ENCODE assay signal across 21 cellular contexts in genomic region chr22:25437414-25438160, GRCh38.
DNase-seq lines count a peak whose midpoint lies in the region; ATAC-seq, FAIRE-seq and TF ChIP-seq lines count a peak whose summit lies in the region.
"Had no signal": no experiment of that assay in that cellular context is flagged by ENCODE, and none has a peak within 500 bp of the region (broad histone marks: within the 10 kb centered on the region; RNA-seq: fewer than 3 reads in every experiment).

No MANE protein-coding gene starts in this region.

- no peak for TF ChIP-seq RAD21 in HepG2 (CRISPR knock-in tag; IDR thresholded peaks at IDR 0.05)

- H3K9ac ChIP-seq in HepG2 (ENCODE audit: insufficient read depth, low read depth, low read length): no peak overlapping the region
- H3K9ac ChIP-seq: BLaER1 had no signal

- no TSS peak for BruUV-seq in HepG2 (replicated peaks; lab: Mats Ljungman, UMichigan)

- H3K27me3 ChIP-seq in cardiac muscle cell (no peaks in the 10 kb centered on the region), HepG2 (ENCODE audit: control insufficient read depth in 1 of 2, insufficient read depth in 2 of 2, low read length in 2 of 2) (no peaks in the 10 kb centered on the region; a peak in 1 of 5 replicates)
- H3K27me3 ChIP-seq: BLaER1, ovary, sigmoid colon had no signal

- H3K4me3 ChIP-seq in cardiac muscle cell (no peak overlapping the region), HepG2 (replicated peaks in 1 of 3; ENCODE audit: insufficient read depth in 1 of 3, low read depth in 2 of 3, low read length in 3 of 3) (no peak overlapping the region)
- H3K4me3 ChIP-seq: BLaER1, lower lobe of right lung, ovary, sigmoid colon had no signal

- no peaks in the 10 kb centered on the region for H4K20me1 ChIP-seq in HepG2 (ENCODE audit: insufficient read depth, low read length)
- H4K20me1 ChIP-seq: BLaER1 had no signal

- no peak overlapping the region for H3K4me2 ChIP-seq in HepG2 (ENCODE audit: low read depth, low read length)
- H3K4me2 ChIP-seq: BLaER1 had no signal

- H3K36me3 Mint-ChIP-seq in dendritic cell treated with granulocyte-macrophage colony-stimulating factor and Interleukin-4, amounts not matched to agents 40 ng/mL and 50 ng/mL, for 4 days (ENCODE audit: low read depth): no peaks in the 10 kb centered on the region
- H3K36me3 Mint-ChIP-seq: activated naive CD8-positive, alpha-beta T cell had no signal

- H3K27me3 Mint-ChIP-seq in dendritic cell treated with granulocyte-macrophage colony-stimulating factor and Interleukin-4, amounts not matched to agents 40 ng/mL and 50 ng/mL, for 4 days: peaks cover under 1% of the 10 kb centered on the region

- peak overlapping the region; percentile 12 for H3K27ac ChIP-seq in cardiac muscle cell
- H3K27ac ChIP-seq in HepG2 (ENCODE audit: extremely low read length, insufficient read depth, low read length): no peak overlapping the region
- H3K27ac ChIP-seq: BLaER1, lower lobe of right lung, ovary, sigmoid colon had no signal

- no peaks in the 10 kb centered on the region for H3K4me1 ChIP-seq in cardiac muscle cell (ENCODE audit: low read depth)
- peaks cover 14% of the 10 kb centered on the region for H3K4me1 ChIP-seq in HepG2 (ENCODE audit: insufficient read depth, low read length)
- H3K4me1 ChIP-seq: Caco-2, lower lobe of right lung, sigmoid colon had no signal

- no peaks in the 10 kb centered on the region for H3K79me2 ChIP-seq in HepG2 (ENCODE audit: insufficient read depth, low read length)

- no peak for TF ChIP-seq EP300 in HepG2 (IDR thresholded peaks at IDR 0.05; ENCODE audit: low read depth in 2 of 2, low read length in 2 of 2)
- TF ChIP-seq EP300 in HepG2 (CRISPR knock-in tag; IDR thresholded peaks at IDR 0.05; ENCODE audit: borderline replicate concordance): no peak

- no peak for FAIRE-seq in HepG2 (lab: Jason Lieb, UNC)
- peak; percentile 95 for FAIRE-seq in urothelium cell line (lab: Jason Lieb, UNC)
- FAIRE-seq: A204.1 had no signal

- no peak overlapping the region for H2AFZ ChIP-seq in HepG2 (ENCODE audit: low read length)

- peak overlapping the region; percentile 18 for H3K27ac Mint-ChIP-seq in dendritic cell treated with granulocyte-macrophage colony-stimulating factor and Interleukin-4, amounts not matched to agents 40 ng/mL and 50 ng/mL, for 4 days
- H3K27ac Mint-ChIP-seq: activated naive CD8-positive, alpha-beta T cell; activated T-helper 1 cell treated with anti-CD3 and anti-CD28 coated beads, Interleukin-12 subunit alpha, Interleukin-12 subunit beta, Interleukin-2, Interleukin-4 antibody, amounts not matched to agents 30 ng/mL and 10 ng/mL and 1 ng/mL, durations not matched to agents 14 hours and 24 hours and 36 hours; HFFc6 had no signal

- CTCF ChIA-PET in HepG2 (lab: Yijun Ruan, JAX; ENCODE audit: low intra/inter-chr PET ratio, low total read pairs): no interaction called here

- H3K4me1 Mint-ChIP-seq in dendritic cell treated with granulocyte-macrophage colony-stimulating factor and Interleukin-4, amounts not matched to agents 40 ng/mL and 50 ng/mL, for 4 days (ENCODE audit: low read depth): peaks cover 18% of the 10 kb centered on the region

- 100% methylated on average over 4 of the region's 8 CpGs for WGBS in HepG2 (ENCODE audit: low lambda C conversion rate)

- ATAC-seq in left cardiac atrium: no peak
- ATAC-seq in HepG2: no peak
- no peak for ATAC-seq in HG03045 (IDR thresholded peaks at IDR 0.05; ENCODE audit: unreplicated experiment)

- TF ChIP-seq CTCF in cardiac muscle cell (IDR thresholded peaks at IDR 0.05; ENCODE audit: low read depth, low read length) (no peak), HepG2 (CRISPR knock-in tag; IDR thresholded peaks at IDR 0.05) (no peak)

- H3K9me3 ChIP-seq in cardiac muscle cell (ENCODE audit: low read depth): no peaks in the 10 kb centered on the region
- H3K9me3 ChIP-seq in HepG2 (ENCODE audit: low read length): no peaks in the 10 kb centered on the region
- H3K9me3 ChIP-seq: BLaER1, Caco-2, lower lobe of right lung, ovary, sigmoid colon had no signal

- no peak for TF ChIP-seq POLR2A in HepG2 (IDR thresholded peaks at IDR 0.05; ENCODE audit: insufficient read depth in 1 of 2, low read depth in 2 of 2, low read length in 2 of 2)

- no peaks in the 10 kb centered on the region for H3K36me3 ChIP-seq in cardiac muscle cell
- H3K36me3 ChIP-seq in HepG2 (replicated peaks in 1 of 2; ENCODE audit: control insufficient read depth in 1 of 2, insufficient read depth in 2 of 2, low read length in 2 of 2): no peaks in the 10 kb centered on the region; a peak in 2 of 5 replicates
- H3K36me3 ChIP-seq: BLaER1, lower lobe of right lung, ovary, sigmoid colon had no signal

- no peak overlapping the region for H3K4me3 Mint-ChIP-seq in dendritic cell treated with granulocyte-macrophage colony-stimulating factor and Interleukin-4, amounts not matched to agents 40 ng/mL and 50 ng/mL, for 4 days
- H3K4me3 Mint-ChIP-seq: activated naive CD8-positive, alpha-beta T cell; activated T-helper 1 cell treated with anti-CD3 and anti-CD28 coated beads, Interleukin-12 subunit alpha, Interleukin-12 subunit beta, Interleukin-2, Interleukin-4 antibody, amounts not matched to agents 30 ng/mL and 10 ng/mL and 1 ng/mL, durations not matched to agents 14 hours and 24 hours and 36 hours; HFFc6 had no signal

- H3K9me3 Mint-ChIP-seq in dendritic cell treated with granulocyte-macrophage colony-stimulating factor and Interleukin-4, amounts not matched to agents 40 ng/mL and 50 ng/mL, for 4 days: no peaks in the 10 kb centered on the region
- H3K9me3 Mint-ChIP-seq: activated T-helper 1 cell treated with anti-CD3 and anti-CD28 coated beads, Interleukin-12 subunit alpha, Interleukin-12 subunit beta, Interleukin-2, Interleukin-4 antibody, amounts not matched to agents 30 ng/mL and 10 ng/mL and 1 ng/mL, durations not matched to agents 14 hours and 24 hours and 36 hours; HFFc6 had no signal

- no peak for DNase-seq in cardiac muscle cell (ENCODE audit: low read depth in 1 of 2, low spot score in 1 of 2)
- no peak for DNase-seq in left cardiac atrium
- DNase-seq in HepG2 (ENCODE audit: low spot score): no peak
- DNase-seq in urothelium cell line (ENCODE audit: low spot score): no peak
- DNase-seq in GM19238 (ENCODE audit: insufficient read length, low spot score): no peak
- no peak for DNase-seq in NCI-H2196 treated with DMSO at 0.1 percent for 48 hours (lab: John Stamatoyannopoulos, UW; ENCODE audit: unreplicated experiment)
- DNase-seq: activated CD4-positive, alpha-beta T cell treated with anti-CD3 and anti-CD28 coated beads for 4 hours; Caco-2; HFFc6; KG1; lower lobe of right lung; NCI-H2081; NCI-H524 treated with DMSO at 0.1 percent for 48 hours; ovary; sigmoid colon had no signal

- POLR2A ChIA-PET in HepG2 (lab: Yijun Ruan, JAX): no interaction called here

- intact Hi-C loops in left cardiac atrium (cut with DNase I) (no loop called here), HepG2 (cut with micrococcal nuclease; ENCODE audit: unreplicated experiment) (no loop called here)
- intact Hi-C loops in dendritic cell treated with granulocyte-macrophage colony-stimulating factor and Interleukin-4, amounts not matched to agents 40 ng/mL and 50 ng/mL, for 4 days (cut with micrococcal nuclease): no loop called here

- in situ Hi-C loops in HepG2 (cut with HindIII; ENCODE audit: extremely low pct_ligation_motif_present, low pct_unique_long_range_greater_than_20kb): no loop called here

TF ChIP-seq in HepG2, 621 proteins besides CTCF, POLR2A, EP300 and RAD21:
- TF ChIP-seq MAFF (IDR thresholded peaks at IDR 0.05; ENCODE audit: low read depth, low read length) (0 out of 2 replicates have a peak, but pooled peaks have one; percentile 9), SRSF9 (IDR thresholded peaks at IDR 0.05; ENCODE audit: borderline replicate concordance, insufficient read depth, low read depth, low read length, poor library complexity, severe bottlenecking) (no peak), ZNF337 (CRISPR knock-in tag; IDR thresholded peaks at IDR 0.05; ENCODE audit: borderline replicate concordance, low read depth) (no peak), MAFK (conservative IDR thresholded peaks at IDR 0.05 in 1 of 2, IDR thresholded peaks at IDR 0.05 in 1 of 2; ENCODE audit: low read length in 2 of 2) (peak; percentile 46 to 73; a peak in 3 of 4 replicates)
TF ChIP-seq in HepG2: peak in this region for 2.
